Comparison of ENCODE assay signal across 8 cellular contexts in genomic region chr10:63522129-63522687, GRCh38. TPM values are rescaled to one million over a fixed set of nuclear protein-coding genes. Genes with fewer than 3 reads are reported as not detected.
DNase-seq lines count a peak whose midpoint lies in the region; ATAC-seq and TF ChIP-seq lines count a peak whose summit lies in the region.

No MANE protein-coding gene starts in this region.

- TF ChIP-seq CTCF in MM.1S (IDR thresholded peaks at IDR 0.05; ENCODE audit: low read length): no peak
- TF ChIP-seq CTCF in sigmoid colon (IDR thresholded peaks at IDR 0.05): no peak

- POLR2A ChIA-PET in activated CD8-positive, alpha-beta T cell treated with anti-CD3 and anti-CD28 coated beads, Interleukin-2, amount 10 ng/mL, durations not matched to agents 7 days and 5 days (lab: Charles Lee): interaction anchor here (0.7 to 4.9 kb wide), 6 partner anchors 22 to 348 kb away, joined by 3 to 28 read pairs (median 4); no protein-coding TSS in a partner anchor

- peaks cover 87% of the 10 kb centered on the region for H3K79me2 ChIP-seq in MM.1S (ENCODE audit: low read length)

- peak overlapping the region; percentile 57 for H2AFZ ChIP-seq in MM.1S (ENCODE audit: low read length)

- no peak for TF ChIP-seq EP300 in sigmoid colon (IDR thresholded peaks at IDR 0.05)

- H3K27me3 ChIP-seq in MM.1S (replicated peaks; ENCODE audit: insufficient read depth, low read length): no peaks in the 10 kb centered on the region
- H3K27me3 ChIP-seq in sigmoid colon: no peaks in the 10 kb centered on the region

- peak overlapping the region; percentile 87 for H3K4me3 Mint-ChIP-seq in activated CD8-positive, alpha-beta T cell treated with anti-CD3 and anti-CD28 coated beads, Interleukin-2, amount 10 ng/mL, durations not matched to agents 7 days and 5 days

- no peaks in the 10 kb centered on the region for H3K9me2 ChIP-seq in MM.1S (replicated peaks; ENCODE audit: insufficient read depth, low read length)

- H3K36me3 Mint-ChIP-seq in activated CD8-positive, alpha-beta T cell treated with anti-CD3 and anti-CD28 coated beads, Interleukin-2, amount 10 ng/mL, durations not matched to agents 7 days and 5 days (ENCODE audit: low read depth): peaks cover 22% of the 10 kb centered on the region

- DNase-seq in MM.1S (peak; percentile 41), hepatic stellate cell (ENCODE audit: low spot score) (peak; percentile 13), sigmoid colon (no peak), GF-D8 (lab: John Stamatoyannopoulos, UW) (no peak)
- no peak for DNase-seq in activated CD8-positive, alpha-beta T cell treated with anti-CD3 and anti-CD28 coated beads, Interleukin-2, amount 10 ng/mL, durations not matched to agents 7 days and 5 days

- peaks cover 24% of the 10 kb centered on the region; the same call in 1 of the 2 replicates for H3K4me1 ChIP-seq in ES-I3 (ENCODE audit: insufficient read depth, low read length)
- peaks cover 12% of the 10 kb centered on the region; the same call in 1 of the 2 replicates for H3K4me1 ChIP-seq in MM.1S (ENCODE audit: low read length)
- peaks cover 0 to 78% (median 49%) of the 10 kb centered on the region in 4 donors for H3K4me1 ChIP-seq in sigmoid colon

- H3K9me3 ChIP-seq in ES-I3 (ENCODE audit: control insufficient read depth, insufficient read depth, low read length) (no peaks in the 10 kb centered on the region), MM.1S (replicated peaks; ENCODE audit: insufficient read depth, low read length) (no peaks in the 10 kb centered on the region), sigmoid colon (no peaks in the 10 kb centered on the region)

- CTCF ChIA-PET in activated CD8-positive, alpha-beta T cell treated with anti-CD3 and anti-CD28 coated beads, Interleukin-2, amount 10 ng/mL, durations not matched to agents 7 days and 5 days (lab: Charles Lee): interaction anchor here (0.6 to 4.2 kb wide), 12 partner anchors 10 to 435 kb away, joined by 3 to 16 read pairs (median 4); partner anchors contain the start of gene JMJD1C

- H3K4me2 ChIP-seq in MM.1S (ENCODE audit: low read depth, low read length): peak overlapping the region; percentile 74

- no peaks in the 10 kb centered on the region for H4K20me1 ChIP-seq in MM.1S (ENCODE audit: insufficient read depth, low read length)

- WGBS in sigmoid colon, 2 donors: 0 to 2% methylated on average over 12 of the region's 12 CpGs

- no peak for ATAC-seq in activated CD8-positive, alpha-beta T cell treated with anti-CD3 and anti-CD28 coated beads, Interleukin-2, amount 10 ng/mL, durations not matched to agents 7 days and 5 days
- ATAC-seq in HG02870 (IDR thresholded peaks at IDR 0.05; ENCODE audit: unreplicated experiment): no peak
- no peak for ATAC-seq in GM18861 (IDR thresholded peaks at IDR 0.05; ENCODE audit: unreplicated experiment)

- H3K4me3 ChIP-seq in MM.1S (ENCODE audit: low read length): peak overlapping the region; percentile 63
- peak overlapping the region; percentile 80 to 92 (median 86) for H3K4me3 ChIP-seq in sigmoid colon

- no peaks in the 10 kb centered on the region for H3K9me3 Mint-ChIP-seq in activated CD8-positive, alpha-beta T cell treated with anti-CD3 and anti-CD28 coated beads, Interleukin-2, amount 10 ng/mL, durations not matched to agents 7 days and 5 days (ENCODE audit: insufficient read depth)

- peak overlapping the region; percentile 91 for H3K27ac Mint-ChIP-seq in activated CD8-positive, alpha-beta T cell treated with anti-CD3 and anti-CD28 coated beads, Interleukin-2, amount 10 ng/mL, durations not matched to agents 7 days and 5 days

- intact Hi-C loops in sigmoid colon (cut with DNase I): loop anchor here (2.0 to 5.0 kb wide), 3 partner anchors 55 to 305 kb away; no protein-coding TSS in a partner anchor

- H3K36me3 ChIP-seq in ES-I3 (ENCODE audit: insufficient read depth, low read length) (peaks cover 2% of the 10 kb centered on the region; the same call in 1 of the 2 replicates), MM.1S (replicated peaks; ENCODE audit: insufficient read depth, low read length) (no peaks in the 10 kb centered on the region), sigmoid colon (no peaks in the 10 kb centered on the region)

- H3F3A ChIP-seq in MM.1S (ENCODE audit: insufficient read depth, low read length): peaks cover 16% of the 10 kb centered on the region

- H3K27ac ChIP-seq in MM.1S (ENCODE audit: low read length) (peak overlapping the region; percentile 62), sigmoid colon (peak overlapping the region; percentile 98 to 100 (median 98))

- H3K4me1 Mint-ChIP-seq in activated CD8-positive, alpha-beta T cell treated with anti-CD3 and anti-CD28 coated beads, Interleukin-2, amount 10 ng/mL, durations not matched to agents 7 days and 5 days (ENCODE audit: low read depth): peaks cover 55% of the 10 kb centered on the region

- no peak for TF ChIP-seq POLR2A in sigmoid colon (IDR thresholded peaks at IDR 0.05)

- peak overlapping the region; percentile 72 for H3K9ac ChIP-seq in ES-I3 (ENCODE audit: low read depth, low read length)
- H3K9ac ChIP-seq in MM.1S (ENCODE audit: low read length): peak overlapping the region; percentile 74

- no peaks in the 10 kb centered on the region for H3K27me3 Mint-ChIP-seq in activated CD8-positive, alpha-beta T cell treated with anti-CD3 and anti-CD28 coated beads, Interleukin-2, amount 10 ng/mL, durations not matched to agents 7 days and 5 days (ENCODE audit: low read depth)

RNA-seq across cellular contexts. Expression of gene REEP3, which starts 1.0 kb away (rescaled TPM):
- 10 to 100 TPM; 17.5 to 17.6 TPM for total RNA-seq in activated CD8-positive, alpha-beta T cell treated with anti-CD3 and anti-CD28 coated beads, Interleukin-2, amount 10 ng/mL, durations not matched to agents 7 days and 5 days
- 100 to 1,000 TPM in 2 of 4 donors, 10 to 100 TPM in 2; 69.2 to 116 (median 101) TPM for total RNA-seq in sigmoid colon
- 10 to 100 TPM in 1 of 3 donors, 1 to 10 TPM in 2; 8.6 to 10.2 (median 9.3) TPM for polyA plus RNA-seq in sigmoid colon

RNA-seq across cellular contexts. Expression of gene JMJD1C, which starts 56.4 kb away (rescaled TPM):
- 10 to 100 TPM; 63.0 to 65.1 TPM for total RNA-seq in activated CD8-positive, alpha-beta T cell treated with anti-CD3 and anti-CD28 coated beads, Interleukin-2, amount 10 ng/mL, durations not matched to agents 7 days and 5 days
- 100 to 1,000 TPM in 3 of 4 donors, 10 to 100 TPM in 1; 94.2 to 134 (median 121) TPM for total RNA-seq in sigmoid colon
- 10 to 100 TPM; 13.2 to 26.9 (median 14.3) TPM for polyA plus RNA-seq in sigmoid colon

Comparison
In these comparisons a context has a peak if more than half of its experiments do, and no peak if none do; other contexts are left out.
1. DNase-seq: peak in MM.1S (single experiment) and hepatic stellate cell (single experiment); none in activated CD8-positive, alpha-beta T cell treated with anti-CD3 and anti-CD28 coated beads, Interleukin-2, amount 10 ng/mL, durations not matched to agents 7 days and 5 days (single experiment), sigmoid colon (single experiment) and GF-D8 (single experiment).